In genomic region chr13:31725841-31726240, GRCh38 we compare ENCODE assay signal across 17 cellular contexts. TPM values are rescaled to one million over a fixed set of nuclear protein-coding genes. Genes with fewer than 3 reads are reported as not detected.
A peak's percentile ranks its signal among the peaks of the same experiment; 100 is the strongest.
DNase-seq lines count a peak whose midpoint lies in the region; ATAC-seq and TF ChIP-seq lines count a peak whose summit lies in the region.
"Had no signal": no experiment of that assay in that cellular context is flagged by ENCODE, and none has a peak within 500 bp of the region (broad histone marks: within the 10 kb centered on the region; RNA-seq: fewer than 3 reads in every experiment).

No MANE protein-coding gene starts in this region.

- H3K27me3 Mint-ChIP-seq in nephron progenitor cell (ENCODE audit: low read depth, poor library complexity), result peaks cover 9% of the 10 kb centered on the region

- DNase-seq in EH (ENCODE audit: low read depth) (peak; percentile 37), LHCN-M2 (ENCODE audit: low read depth) (peak; percentile 68), T1000 (lab: John Stamatoyannopoulos, UW) (peak; percentile 28), nephron progenitor cell (no peak), germinal center (ENCODE audit: low spot score) (no peak), GM03348 (ENCODE audit: low spot score) (no peak), thyroid gland (no peak)
- DNase-seq: DMS 273 treated with DMSO at 0.1 percent for 48 hours, NCI-H187, NCI-H446, NCI-H69, SJCRH30 had no signal

- 80 to 84% methylated on average over 5 of the region's 5 CpGs for WGBS in thyroid gland, 2 donors

- no peak overlapping the region for H3K4me3 Mint-ChIP-seq in nephron progenitor cell

- no peak overlapping the region for H3K4me3 ChIP-seq in thyroid gland (replicated peaks in 1 of 3)
- H3K4me3 ChIP-seq: K562, SJCRH30 had no signal

- ATAC-seq in HG03025 (IDR thresholded peaks at IDR 0.05; ENCODE audit: low FRiP score, unreplicated experiment), result no peak
- ATAC-seq: K562 had no signal

- no peak overlapping the region for H3K27ac ChIP-seq in thyroid gland
- H3K27ac ChIP-seq: C4-2B, HL-60, SJCRH30 had no signal

- no peaks in the 10 kb centered on the region for H3K9me3 Mint-ChIP-seq in nephron progenitor cell

- no peaks in the 10 kb centered on the region for H3K27me3 ChIP-seq in thyroid gland
- H3K27me3 ChIP-seq: SJCRH30 had no signal

- no peaks in the 10 kb centered on the region for H3K9me3 ChIP-seq in thyroid gland
- H3K9me3 ChIP-seq: SJCRH30 had no signal

- peaks cover 5% of the 10 kb centered on the region for H3K4me1 Mint-ChIP-seq in nephron progenitor cell

- H3K36me3 ChIP-seq in thyroid gland, result no peaks in the 10 kb centered on the region
- H3K36me3 ChIP-seq: SJCRH30 had no signal

- TF ChIP-seq POLR2A in thyroid gland (IDR thresholded peaks at IDR 0.05), result no peak

- H3K4me1 ChIP-seq in thyroid gland, result no peaks in the 10 kb centered on the region
- H3K4me1 ChIP-seq: SJCRH30 had no signal

- peak overlapping the region; percentile 14 for H3K27ac Mint-ChIP-seq in nephron progenitor cell

- intact Hi-C loops in thyroid gland (cut with DNase I), result no loop called here

- no peak for TF ChIP-seq CTCF in nephron progenitor cell (IDR thresholded peaks at IDR 0.05)
- no peak for TF ChIP-seq CTCF in thyroid gland (IDR thresholded peaks at IDR 0.05)

- no peaks in the 10 kb centered on the region for H3K36me3 Mint-ChIP-seq in nephron progenitor cell (ENCODE audit: low read depth)

RNA-seq across cellular contexts. Expression of gene RXFP2, which starts 13.5 kb away (rescaled TPM):
- total RNA-seq in LHCN-M2 (2014; rRNA removed) (not detected in 2 replicates), thyroid gland (under 1 TPM in 2 of 4 donors, not detected in 2; 0.24 to 0.67 TPM)
- not detected for polyA plus RNA-seq in LHCN-M2 (2012)
- total RNA-seq: K562, OCI-LY7, SJCRH30 had no signal
- polyA plus RNA-seq: K562 had no signal

Comparison
In these comparisons a context has a peak if more than half of its experiments do, and no peak if none do; other contexts are left out.
1. DNase-seq: peak in EH (single experiment), LHCN-M2 (single experiment) and T1000 (single experiment); none in nephron progenitor cell (single experiment), germinal center (single experiment), GM03348 (single experiment) and thyroid gland (0 of 2).